In the genomic region with DNA sequence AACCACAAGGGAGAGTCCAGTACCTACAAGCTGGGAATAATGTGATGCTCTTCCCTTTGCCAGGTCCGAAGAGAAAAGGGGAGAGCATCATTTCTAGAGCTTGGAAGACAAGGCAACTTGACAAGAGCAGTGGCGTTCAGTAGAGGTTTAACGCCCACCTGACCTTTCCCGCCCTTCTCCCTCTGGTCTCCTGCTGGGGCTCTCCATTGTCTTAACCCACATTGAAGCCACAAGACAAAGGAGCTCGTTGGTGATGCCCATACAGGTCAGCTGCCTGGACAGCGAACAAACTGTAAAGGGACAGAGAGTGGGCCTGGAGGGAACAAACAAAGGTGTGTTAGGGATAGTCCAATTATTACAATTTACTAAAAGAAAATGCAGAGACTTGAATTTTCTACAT, we compare ENCODE assay signal across 1 cellular context.
A peak's percentile ranks its signal among the peaks of the same experiment; 100 is the strongest.
TF ChIP-seq lines count a peak whose summit lies in the region.

No MANE protein-coding gene starts in this region.

TF ChIP-seq in H1, 55 proteins besides CTCF, POLR2A, EP300 and RAD21:
- TF ChIP-seq POLR2AphosphoS5 (IDR thresholded peaks at IDR 0.05; ENCODE audit: low read depth, low read length) (no peak), HDAC2 (IDR thresholded peaks at IDR 0.05; ENCODE audit: borderline replicate concordance in 1 of 2, low read depth in 2 of 2, low read length in 2 of 2) (peak in 1 of 2 experiments; percentile 90; a peak in 1 of 4 replicates), MAFK (IDR thresholded peaks at IDR 0.05; ENCODE audit: low read depth, low read length) (no peak)
- TF ChIP-seq, protein P1, sequence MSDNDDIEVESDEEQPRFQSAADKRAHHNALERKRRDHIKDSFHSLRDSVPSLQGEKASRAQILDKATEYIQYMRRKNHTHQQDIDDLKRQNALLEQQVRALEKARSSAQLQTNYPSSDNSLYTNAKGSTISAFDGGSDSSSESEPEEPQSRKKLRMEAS (IDR thresholded peaks at IDR 0.05) = peak; percentile 89
- TF ChIP-seq, protein P2, sequence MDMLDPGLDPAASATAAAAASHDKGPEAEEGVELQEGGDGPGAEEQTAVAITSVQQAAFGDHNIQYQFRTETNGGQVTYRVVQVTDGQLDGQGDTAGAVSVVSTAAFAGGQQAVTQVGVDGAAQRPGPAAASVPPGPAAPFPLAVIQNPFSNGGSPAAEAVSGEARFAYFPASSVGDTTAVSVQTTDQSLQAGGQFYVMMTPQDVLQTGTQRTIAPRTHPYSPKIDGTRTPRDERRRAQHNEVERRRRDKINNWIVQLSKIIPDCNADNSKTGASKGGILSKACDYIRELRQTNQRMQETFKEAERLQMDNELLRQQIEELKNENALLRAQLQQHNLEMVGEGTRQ (IDR thresholded peaks at IDR 0.05; ENCODE audit: low read length) = 0 out of 2 replicates have a peak, but pooled peaks have one; percentile 26
- TF ChIP-seq, protein P3, sequence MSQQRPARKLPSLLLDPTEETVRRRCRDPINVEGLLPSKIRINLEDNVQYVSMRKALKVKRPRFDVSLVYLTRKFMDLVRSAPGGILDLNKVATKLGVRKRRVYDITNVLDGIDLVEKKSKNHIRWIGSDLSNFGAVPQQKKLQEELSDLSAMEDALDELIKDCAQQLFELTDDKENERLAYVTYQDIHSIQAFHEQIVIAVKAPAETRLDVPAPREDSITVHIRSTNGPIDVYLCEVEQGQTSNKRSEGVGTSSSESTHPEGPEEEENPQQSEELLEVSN (IDR thresholded peaks at IDR 0.05) = peak; percentile 98
